In the genomic region with DNA sequence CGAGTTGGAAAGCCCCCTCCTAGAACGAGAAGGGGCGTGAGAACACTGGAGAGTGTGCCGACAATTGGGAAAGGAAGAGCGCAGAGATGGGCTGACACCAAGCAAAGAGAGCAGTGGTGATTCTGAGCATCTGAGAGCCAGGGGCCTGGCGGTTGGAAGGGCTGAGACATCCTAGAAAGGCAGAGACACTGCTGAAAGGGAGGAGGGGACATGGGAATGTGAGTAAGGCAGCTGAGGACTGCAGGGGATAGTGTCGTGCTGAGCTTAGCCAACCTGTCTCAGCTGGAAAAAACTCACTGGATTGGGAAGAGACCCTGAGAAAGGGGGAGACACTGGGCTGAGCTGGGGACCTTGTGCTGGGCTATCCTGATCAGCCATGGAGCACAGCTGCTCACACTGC, we compare ENCODE assay signal across 19 cellular contexts.
"Had no signal": no experiment of that assay in that cellular context is flagged by ENCODE, and none has a peak within 500 bp of the region (broad histone marks: within the 10 kb centered on the region; RNA-seq: fewer than 3 reads in every experiment).

No MANE protein-coding gene starts in this region.

- H3K36me3 ChIP-seq: cardiac muscle cell, neutrophil, sigmoid colon, thyroid gland had no signal

- H3K4me3 ChIP-seq: cardiac muscle cell, lung, sigmoid colon, thyroid gland had no signal

- H3K27me3 ChIP-seq: cardiac muscle cell, neutrophil, sigmoid colon, thyroid gland had no signal

- H3K9me3 ChIP-seq: neutrophil, sigmoid colon, thyroid gland had no signal

- DNase-seq: activated CD4-positive, alpha-beta T cell treated with anti-CD3 and anti-CD28 coated beads for 1 hour; activated CD4-positive, alpha-beta T cell treated with anti-CD3 and anti-CD28 coated beads, Interleukin-2, amount 50 U/mL, for 48 hours; activated gamma-delta T cell treated with Interleukin-2 at 50 U/mL for 16 hours; activated naive CD8-positive, alpha-beta T cell treated with anti-CD3 and anti-CD28 coated beads for 36 hours; amniotic stem cell; dermis blood vessel endothelial cell; effector memory CD4-positive, alpha-beta T cell; sigmoid colon; stimulated activated CD4-positive, alpha-beta T cell treated with anti-CD3 and anti-CD28 coated beads, Interleukin-1b, Interleukin-23, amount 100 ng/mL, for 48 hours; stimulated activated CD8-positive, alpha-beta memory T cell treated with anti-CD3 and anti-CD28 coated beads, Interleukin-4, amount 100 ng/mL, for 48 hours; stimulated activated naive CD4-positive, alpha-beta T cell treated with Interleukin-2 at 50 U/mL for 16 hours; T-helper 17 cell; thyroid gland had no signal

- H3K27ac ChIP-seq: cardiac muscle cell, neutrophil, sigmoid colon, thyroid gland, VCaP had no signal

- ATAC-seq: T-helper 17 cell had no signal

- FAIRE-seq: keratinocyte, urothelium cell line had no signal

- H3K4me1 ChIP-seq: sigmoid colon, thyroid gland had no signal
